Comparison of ENCODE assay signal across 8 cellular contexts in genomic region chr14:88667555-88668273, GRCh38.
DNase-seq lines count a peak whose midpoint lies in the region; ATAC-seq, FAIRE-seq and TF ChIP-seq lines count a peak whose summit lies in the region.

No MANE protein-coding gene starts in this region.

- H3K27me3 Mint-ChIP-seq in activated T-cell treated with anti-CD3 and anti-CD28 coated beads, Interleukin-2, amount 50 U/mL, for 72 hours (ENCODE audit: low read depth), result no peaks in the 10 kb centered on the region

- H3K4me1 Mint-ChIP-seq in activated T-cell treated with anti-CD3 and anti-CD28 coated beads, Interleukin-2, amount 50 U/mL, for 72 hours (ENCODE audit: low read depth), result no peaks in the 10 kb centered on the region

- no peak overlapping the region for H3K4me2 ChIP-seq in GM23248 (ENCODE audit: unreplicated experiment)
- no peak overlapping the region for H3K4me2 ChIP-seq in OCI-LY1 (ENCODE audit: low read length)

- H3K4me1 ChIP-seq in GM23248 (ENCODE audit: insufficient read depth) (no peaks in the 10 kb centered on the region), OCI-LY1 (ENCODE audit: insufficient read depth, low read length, severe bottlenecking) (peaks cover 10% of the 10 kb centered on the region)

- H3F3A ChIP-seq in GM23248 (ENCODE audit: insufficient read depth) (no peaks in the 10 kb centered on the region), OCI-LY1 (ENCODE audit: insufficient read depth, low read length) (no peaks in the 10 kb centered on the region)

- H3K36me3 Mint-ChIP-seq in activated T-cell treated with anti-CD3 and anti-CD28 coated beads, Interleukin-2, amount 50 U/mL, for 72 hours (ENCODE audit: insufficient read depth in 2 of 2), result peaks cover 6 to 12% of the 10 kb centered on the region in 2 donors

- H3K36me3 ChIP-seq in GM23248 (ENCODE audit: low read depth) (no peaks in the 10 kb centered on the region), OCI-LY1 (ENCODE audit: insufficient read depth, low read length) (no peaks in the 10 kb centered on the region)

- TF ChIP-seq CTCF in OCI-LY1 (IDR thresholded peaks at IDR 0.05; ENCODE audit: low read length), result peak; percentile 82

- H3K9me3 ChIP-seq in GM23248 (ENCODE audit: low read depth) (no peaks in the 10 kb centered on the region), OCI-LY1 (ENCODE audit: low read length) (no peaks in the 10 kb centered on the region)

- H3K27ac Mint-ChIP-seq in activated T-cell treated with anti-CD3 and anti-CD28 coated beads, Interleukin-2, amount 50 U/mL, for 72 hours, result no peak overlapping the region

- H3K4me3 ChIP-seq in GM23248, result no peak overlapping the region
- no peak overlapping the region for H3K4me3 ChIP-seq in Jurkat, Clone E6-1 (ENCODE audit: low read length)
- no peak overlapping the region for H3K4me3 ChIP-seq in OCI-LY1 (ENCODE audit: low read depth, low read length, poor library complexity, severe bottlenecking)

- in situ Hi-C loops in GM23248 (cut with MboI), result loop anchor here (25.0 kb wide), 1 partner anchor 345 kb away; no protein-coding TSS in a partner anchor

- H3K79me2 ChIP-seq in GM23248 (ENCODE audit: insufficient read depth), result no peaks in the 10 kb centered on the region
- H3K79me2 ChIP-seq in OCI-LY1 (ENCODE audit: insufficient read depth, low read length), result no peaks in the 10 kb centered on the region

- H2AFZ ChIP-seq in GM23248 (0 out of 2 replicates have a peak overlapping the region, but pooled peaks have one; percentile 39), OCI-LY1 (ENCODE audit: low read length) (no peak overlapping the region; the same call in 1 of the 2 replicates)

- peak; percentile 32 for DNase-seq in GDM1 (lab: John Stamatoyannopoulos, UW)
- peak; percentile 85 for DNase-seq in GM23248
- DNase-seq in Jurkat, Clone E6-1 (ENCODE audit: low read depth, low spot score), result peak; percentile 71
- DNase-seq in activated T-cell treated with anti-CD3 and anti-CD28 coated beads, Interleukin-2, amount 50 U/mL, for 72 hours, result peak; percentile 34 to 58
- DNase-seq in fibroblast of the conjunctiva (ENCODE audit: low read depth), result peak; percentile 67
- peak; percentile 45 for DNase-seq in occipital lobe (lab: John Stamatoyannopoulos, UW)
- peak; percentile 80 for DNase-seq in urothelium cell line (ENCODE audit: low spot score)

- WGBS in GM23248 (ENCODE audit: low coverage in 1 of 2, low lambda C conversion rate in 2 of 2, missing lambda C conversion rate in 2 of 2), 2 experiments, result 35 to 41% methylated on average over 4 of the region's 4 CpGs

- H3K4me3 Mint-ChIP-seq in activated T-cell treated with anti-CD3 and anti-CD28 coated beads, Interleukin-2, amount 50 U/mL, for 72 hours, result no peak overlapping the region

- H3K9me2 ChIP-seq in GM23248 (ENCODE audit: insufficient read depth) (no peaks in the 10 kb centered on the region), OCI-LY1 (ENCODE audit: low read depth, low read length) (no peaks in the 10 kb centered on the region)

- no peak overlapping the region for H3K27ac ChIP-seq in GM23248
- H3K27ac ChIP-seq in OCI-LY1 (ENCODE audit: low read depth, low read length, poor library complexity, severe bottlenecking), result no peak overlapping the region

- H3K27me3 ChIP-seq in GM23248 (replicated peaks; ENCODE audit: insufficient read depth) (no peaks in the 10 kb centered on the region), OCI-LY1 (ENCODE audit: insufficient read depth, low read length) (no peaks in the 10 kb centered on the region)

- FAIRE-seq in urothelium cell line (lab: Jason Lieb, UNC), result no peak

- no peak overlapping the region for H3K9ac ChIP-seq in GM23248
- no peak overlapping the region for H3K9ac ChIP-seq in OCI-LY1 (ENCODE audit: low read length)

- ATAC-seq in activated T-cell treated with anti-CD3 and anti-CD28 coated beads, Interleukin-2, amount 50 U/mL, for 72 hours (replicated peaks in 1 of 2), result peak; percentile 61 to 77

- H4K20me1 ChIP-seq in GM23248 (ENCODE audit: insufficient read depth), result no peaks in the 10 kb centered on the region
- H4K20me1 ChIP-seq in OCI-LY1 (ENCODE audit: insufficient read depth, low read length), result no peaks in the 10 kb centered on the region

- peaks cover 5 to 8% of the 10 kb centered on the region in 2 donors for H3K9me3 Mint-ChIP-seq in activated T-cell treated with anti-CD3 and anti-CD28 coated beads, Interleukin-2, amount 50 U/mL, for 72 hours

Comparison
In these comparisons a context has a peak if more than half of its experiments do, and no peak if none do; other contexts are left out.
1. DNase-seq: peak in every context shown above with its lines; median percentile 85 in GM23248; 80 in urothelium cell line; 71 in Jurkat, Clone E6-1; 67 in fibroblast of the conjunctiva; 46 in activated T-cell treated with anti-CD3 and anti-CD28 coated beads, Interleukin-2, amount 50 U/mL, for 72 hours; 45 in occipital lobe; 32 in GDM1.